ENCODE assay signal across 3 cellular contexts in genomic region chr6:38146658-38147027, GRCh38.
TF ChIP-seq lines count a peak whose summit lies in the region.

No MANE protein-coding gene starts in this region.

TF ChIP-seq in IMR-90, 13 proteins besides CTCF, POLR2A, EP300 and RAD21:
- peak; percentile 74 for TF ChIP-seq MAFK (IDR thresholded peaks at IDR 0.05; ENCODE audit: low read depth, low read length)
- no peak for TF ChIP-seq MAZ (IDR thresholded peaks at IDR 0.05; ENCODE audit: borderline replicate concordance, low read depth, low read length)
- TF ChIP-seq BHLHE40 (IDR thresholded peaks at IDR 0.05; ENCODE audit: low read depth, low read length): 0 out of 2 replicates have a peak, but pooled peaks have one; percentile 13

TF ChIP-seq in K562, 482 proteins besides CTCF, POLR2A, EP300 and RAD21:
- peak; percentile 67 for TF ChIP-seq ZNF316 (IDR thresholded peaks at IDR 0.05)
- TF ChIP-seq XRCC5 (IDR thresholded peaks at IDR 0.05; ENCODE audit: low read depth, low read length): no peak
- no peak for TF ChIP-seq RBM17 (IDR thresholded peaks at IDR 0.05; ENCODE audit: borderline replicate concordance, low read depth, low read length)
- TF ChIP-seq HDAC8 (tag; IDR thresholded peaks at IDR 0.05): no peak
- TF ChIP-seq SLC30A9 (CRISPR knock-in tag; IDR thresholded peaks at IDR 0.05): no peak
- TF ChIP-seq DPF2 (IDR thresholded peaks at IDR 0.05): no peak
- 0 out of 2 replicates have a peak, but pooled peaks have one; percentile 15 for TF ChIP-seq C11orf30 (IDR thresholded peaks at IDR 0.05; ENCODE audit: low read depth)

TF ChIP-seq in GM23338, 12 proteins besides CTCF, POLR2A, EP300 and RAD21:
- TF ChIP-seq EZH2phosphoT487 (IDR thresholded peaks at IDR 0.05; ENCODE audit: unreplicated experiment) (no peak), REST (IDR thresholded peaks at IDR 0.05; ENCODE audit: unreplicated experiment) (no peak), ZNF114 (CRISPR knock-in tag; IDR thresholded peaks at IDR 0.05) (no peak), ZNF331 (CRISPR knock-in tag; IDR thresholded peaks at IDR 0.05; ENCODE audit: low read depth) (no peak), CREB1 (CRISPR knock-in tag; IDR thresholded peaks at IDR 0.05; ENCODE audit: low read depth) (no peak), JUNB (IDR thresholded peaks at IDR 0.05; ENCODE audit: unreplicated experiment) (no peak), EZH2 (IDR thresholded peaks at IDR 0.05; ENCODE audit: low read depth, unreplicated experiment) (no peak), ETS1 (IDR thresholded peaks at IDR 0.05) (no peak), STAT1 (IDR thresholded peaks at IDR 0.05; ENCODE audit: unreplicated experiment) (no peak), ZNF462 (CRISPR knock-in tag; IDR thresholded peaks at IDR 0.05) (no peak), POLR2AphosphoS5 (IDR thresholded peaks at IDR 0.05; ENCODE audit: low read depth) (no peak), NANOG (IDR thresholded peaks at IDR 0.05; ENCODE audit: borderline replicate concordance) (no peak)
